8 cellular contexts compared by ENCODE assay signal in genomic region chr2:199458017-199458805, GRCh38. TPM values are rescaled to one million over a fixed set of nuclear protein-coding genes. Genes with fewer than 3 reads are reported as not detected.
DNase-seq lines count a peak whose midpoint lies in the region; ATAC-seq and TF ChIP-seq lines count a peak whose summit lies in the region.

No MANE protein-coding gene starts in this region.

- H3K9me3 Mint-ChIP-seq in activated T-cell treated with anti-CD3 and anti-CD28 coated beads, Interleukin-2, amount 50 U/mL, for 4 hours: peaks cover 5% of the 10 kb centered on the region
- no peaks in the 10 kb centered on the region for H3K9me3 Mint-ChIP-seq in progenitor cell of endocrine pancreas (ENCODE audit: low read depth)

- H3K27ac Mint-ChIP-seq in progenitor cell of endocrine pancreas: no peak overlapping the region

- H3K79me2 ChIP-seq in DND-41 (ENCODE audit: insufficient read depth, low read length): no peaks in the 10 kb centered on the region

- peaks cover 24% of the 10 kb centered on the region for H3K4me1 Mint-ChIP-seq in activated T-cell treated with anti-CD3 and anti-CD28 coated beads, Interleukin-2, amount 50 U/mL, for 4 hours (ENCODE audit: low read depth)
- H3K4me1 Mint-ChIP-seq in progenitor cell of endocrine pancreas (ENCODE audit: low read depth): peaks cover 15% of the 10 kb centered on the region

- H3K27me3 Mint-ChIP-seq in activated T-cell treated with anti-CD3 and anti-CD28 coated beads, Interleukin-2, amount 50 U/mL, for 4 hours (ENCODE audit: low read depth): peaks cover 61% of the 10 kb centered on the region
- peaks cover 63% of the 10 kb centered on the region for H3K27me3 Mint-ChIP-seq in progenitor cell of endocrine pancreas

- peak overlapping the region; percentile 35 to 79; a peak in 3 of 4 replicates for H3K4me3 ChIP-seq in DND-41 (ENCODE audit: low read depth in 1 of 2, low read length in 2 of 2)

- H3K36me3 ChIP-seq in DND-41 (ENCODE audit: insufficient read depth, low read length): no peaks in the 10 kb centered on the region

- DNase-seq in DND-41 (peak; percentile 60), NCI-H1092 treated with DMSO at 0.1 percent for 48 hours (lab: John Stamatoyannopoulos, UW) (peak; percentile 61), glomerular visceral epithelial cell (ENCODE audit: extremely low spot score) (peak; percentile 64), progenitor cell of endocrine pancreas (ENCODE audit: low spot score, unreplicated experiment) (no peak)
- no peak for DNase-seq in activated T-cell treated with anti-CD3 and anti-CD28 coated beads, Interleukin-2, amount 50 U/mL, for 4 hours

- no peaks in the 10 kb centered on the region for H3K9me3 ChIP-seq in DND-41 (ENCODE audit: insufficient read depth, low read length, severe bottlenecking)

- TF ChIP-seq CTCF in DND-41 (IDR thresholded peaks at IDR 0.05; ENCODE audit: borderline replicate concordance, extremely low read depth, low read length, poor library complexity, severe bottlenecking) (no peak), progenitor cell of endocrine pancreas (IDR thresholded peaks at IDR 0.05; ENCODE audit: unreplicated experiment) (peak; percentile 27)

- peak overlapping the region; percentile 71 for H3K4me2 ChIP-seq in DND-41 (ENCODE audit: insufficient read depth, low read length)

- peak overlapping the region; percentile 60; the same call in 1 of the 2 replicates for H3K9ac ChIP-seq in DND-41 (ENCODE audit: low read depth, low read length)

- H3K4me3 Mint-ChIP-seq in activated T-cell treated with anti-CD3 and anti-CD28 coated beads, Interleukin-2, amount 50 U/mL, for 4 hours: peak overlapping the region; percentile 63
- H3K4me3 Mint-ChIP-seq in progenitor cell of endocrine pancreas (ENCODE audit: low read depth): peak overlapping the region; percentile 63

- ATAC-seq in DND-41 (ENCODE audit: insufficient read depth, low read depth) (peak; percentile 74), GM21576 (IDR thresholded peaks at IDR 0.05; ENCODE audit: unreplicated experiment) (peak; percentile 24), GM18517 (IDR thresholded peaks at IDR 0.05; ENCODE audit: unreplicated experiment) (no peak), HG03521 (IDR thresholded peaks at IDR 0.05; ENCODE audit: unreplicated experiment) (no peak)
- ATAC-seq in activated T-cell treated with anti-CD3 and anti-CD28 coated beads, Interleukin-2, amount 50 U/mL, for 4 hours: peak; percentile 37 to 45

- peaks cover 15% of the 10 kb centered on the region for H3K27me3 ChIP-seq in DND-41 (ENCODE audit: insufficient read depth, low read length, poor library complexity)

- no peaks in the 10 kb centered on the region for H4K20me1 ChIP-seq in DND-41 (ENCODE audit: insufficient read depth, low read length)

- H3K27ac ChIP-seq in DND-41 (ENCODE audit: low read length): no peak overlapping the region

- peak overlapping the region; percentile 60 for H2AFZ ChIP-seq in DND-41 (ENCODE audit: low read depth, low read length)

- peaks cover 13% of the 10 kb centered on the region; the same call in 1 of the 2 replicates for H3K4me1 ChIP-seq in DND-41 (ENCODE audit: insufficient read depth, low read length)

- no peaks in the 10 kb centered on the region for H3K36me3 Mint-ChIP-seq in activated T-cell treated with anti-CD3 and anti-CD28 coated beads, Interleukin-2, amount 50 U/mL, for 4 hours (ENCODE audit: insufficient read depth)
- no peaks in the 10 kb centered on the region for H3K36me3 Mint-ChIP-seq in progenitor cell of endocrine pancreas (ENCODE audit: insufficient read depth)

RNA-seq across cellular contexts. Expression of gene SATB2, which starts 0.5 kb away (rescaled TPM):
- total RNA-seq in activated T-cell treated with anti-CD3 and anti-CD28 coated beads, Interleukin-2, amount 50 U/mL, for 4 hours: under 1 TPM; 0.14 to 0.30 (median 0.18) TPM
- total RNA-seq in progenitor cell of endocrine pancreas: 4.4 and 4.7 TPM in 2 replicates

Comparison
In these comparisons a context has a peak if more than half of its experiments do, and no peak if none do; other contexts are left out.
1. ATAC-seq: peak in DND-41 (single experiment), GM21576 (single experiment) and activated T-cell treated with anti-CD3 and anti-CD28 coated beads, Interleukin-2, amount 50 U/mL, for 4 hours (2 of 2); none in GM18517 (single experiment) and HG03521 (single experiment).
2. DNase-seq: peak in DND-41 (single experiment), NCI-H1092 treated with DMSO at 0.1 percent for 48 hours (single experiment) and glomerular visceral epithelial cell (single experiment); none in activated T-cell treated with anti-CD3 and anti-CD28 coated beads, Interleukin-2, amount 50 U/mL, for 4 hours (single experiment) and progenitor cell of endocrine pancreas (single experiment).